ENCODE assay signal across 11 cellular contexts in genomic region chr17:77446959-77447634, GRCh38.
DNase-seq lines count a peak whose midpoint lies in the region; ATAC-seq and TF ChIP-seq lines count a peak whose summit lies in the region.
"Had no signal": no experiment of that assay in that cellular context is flagged by ENCODE, and none has a peak within 500 bp of the region (broad histone marks: within the 10 kb centered on the region; RNA-seq: fewer than 3 reads in every experiment).

No MANE protein-coding gene starts in this region.

- TF ChIP-seq POLR2A in suprapubic skin (IDR thresholded peaks at IDR 0.05) = no peak
- no peak for TF ChIP-seq POLR2A in testis (IDR thresholded peaks at IDR 0.05)

- no peak for TF ChIP-seq CTCF in activated CD8-positive, alpha-beta T cell treated with anti-CD3 and anti-CD28 coated beads for 36 hours (IDR thresholded peaks at IDR 0.05)
- TF ChIP-seq CTCF in suprapubic skin (IDR thresholded peaks at IDR 0.05) (no peak), testis (IDR thresholded peaks at IDR 0.05) (no peak), GM13977 (IDR thresholded peaks at IDR 0.05; ENCODE audit: extremely low read depth, insufficient read depth, missing control alignments) (no peak)

- H3K27me3 ChIP-seq in suprapubic skin = no peaks in the 10 kb centered on the region
- no peaks in the 10 kb centered on the region for H3K27me3 ChIP-seq in testis

- intact Hi-C loops in activated CD8-positive, alpha-beta T cell treated with anti-CD3 and anti-CD28 coated beads for 36 hours (cut with micrococcal nuclease) = no loop called here
- intact Hi-C loops in testis (cut with DNase I; ENCODE audit: low total_unique reads) = no loop called here

- H3K9me3 ChIP-seq in suprapubic skin (no peaks in the 10 kb centered on the region), testis (no peaks in the 10 kb centered on the region)

- H3K36me3 Mint-ChIP-seq in activated T-cell treated with anti-CD3 and anti-CD28 coated beads, Interleukin-2, amount 50 U/mL, for 24 hours (ENCODE audit: low read depth) = peaks cover 39% of the 10 kb centered on the region
- peaks cover 53% of the 10 kb centered on the region for H3K36me3 Mint-ChIP-seq in activated CD8-positive, alpha-beta T cell treated with anti-CD3 and anti-CD28 coated beads for 36 hours (ENCODE audit: low read depth)

- no peaks in the 10 kb centered on the region for H3K27me3 Mint-ChIP-seq in activated T-cell treated with anti-CD3 and anti-CD28 coated beads, Interleukin-2, amount 50 U/mL, for 24 hours
- H3K27me3 Mint-ChIP-seq in activated CD8-positive, alpha-beta T cell treated with anti-CD3 and anti-CD28 coated beads for 36 hours = no peaks in the 10 kb centered on the region

- DNase-seq in activated T-cell treated with anti-CD3 and anti-CD28 coated beads, Interleukin-2, amount 50 U/mL, for 24 hours = no peak
- no peak for DNase-seq in activated T-cell treated with anti-CD3 and anti-CD28 coated beads, Interleukin-2, amount 50 U/mL, for 1 hour
- no peak for DNase-seq in activated CD8-positive, alpha-beta T cell treated with anti-CD3 and anti-CD28 coated beads for 36 hours
- DNase-seq in iris pigment epithelial cell (ENCODE audit: low read depth) (peak; percentile 65), suprapubic skin (ENCODE audit: low spot score in 2 of 2) (no peak), testis (no peak), GM13977 (ENCODE audit: low spot score) (no peak), GOT3 (lab: John Stamatoyannopoulos, UW) (no peak)
- DNase-seq: ACHN, KG1 had no signal

- CTCF ChIA-PET in activated CD8-positive, alpha-beta T cell treated with anti-CD3 and anti-CD28 coated beads for 36 hours (lab: Charles Lee) = interaction anchor here (8.1 kb wide), 1 partner anchor 17 kb away, joined by 70 read pairs; no protein-coding TSS in a partner anchor

- H3K27ac ChIP-seq in suprapubic skin (peak overlapping the region; percentile 83), testis (peak overlapping the region in 1 of 2 donors; percentile 19)
- H3K27ac ChIP-seq: SK-N-MC had no signal

- H3K36me3 ChIP-seq in suprapubic skin (no peaks in the 10 kb centered on the region), testis (ENCODE audit: low read depth, missing control alignments) (no peaks in the 10 kb centered on the region)

- peaks cover 77% of the 10 kb centered on the region for H3K4me1 ChIP-seq in suprapubic skin
- peaks cover 50% of the 10 kb centered on the region for H3K4me1 ChIP-seq in testis

- POLR2A ChIA-PET in activated CD8-positive, alpha-beta T cell treated with anti-CD3 and anti-CD28 coated beads for 36 hours (lab: Charles Lee) = interaction anchor here (0.6 to 6.1 kb wide), 8 partner anchors 11 to 58 kb away, joined by 3 to 96 read pairs (median 3); no protein-coding TSS in a partner anchor

- no peak for TF ChIP-seq EP300 in suprapubic skin (IDR thresholded peaks at IDR 0.05)

- peak overlapping the region; percentile 99 for H3K27ac Mint-ChIP-seq in activated T-cell treated with anti-CD3 and anti-CD28 coated beads, Interleukin-2, amount 50 U/mL, for 24 hours
- H3K27ac Mint-ChIP-seq in activated CD8-positive, alpha-beta T cell treated with anti-CD3 and anti-CD28 coated beads for 36 hours = peak overlapping the region; percentile 96

- 76% methylated on average over 20 of the region's 20 CpGs for WGBS in suprapubic skin
- WGBS in testis, 2 donors = 75 to 82% methylated on average over 20 of the region's 20 CpGs

- in situ Hi-C loops in GM13977 (cut with MboI; ENCODE audit: low pct_unique_long_range_greater_than_20kb, low sequenced_read_pairs, unreplicated experiment) = no loop called here

- no peak for ATAC-seq in activated CD8-positive, alpha-beta T cell treated with anti-CD3 and anti-CD28 coated beads for 36 hours

- H3K9me3 Mint-ChIP-seq in activated T-cell treated with anti-CD3 and anti-CD28 coated beads, Interleukin-2, amount 50 U/mL, for 24 hours = no peaks in the 10 kb centered on the region
- H3K9me3 Mint-ChIP-seq in activated CD8-positive, alpha-beta T cell treated with anti-CD3 and anti-CD28 coated beads for 36 hours = no peaks in the 10 kb centered on the region

- H3K4me3 Mint-ChIP-seq in activated T-cell treated with anti-CD3 and anti-CD28 coated beads, Interleukin-2, amount 50 U/mL, for 24 hours = peak overlapping the region; percentile 71
- peak overlapping the region; percentile 77 for H3K4me3 Mint-ChIP-seq in activated CD8-positive, alpha-beta T cell treated with anti-CD3 and anti-CD28 coated beads for 36 hours

- peaks cover 80% of the 10 kb centered on the region for H3K4me1 Mint-ChIP-seq in activated T-cell treated with anti-CD3 and anti-CD28 coated beads, Interleukin-2, amount 50 U/mL, for 24 hours (ENCODE audit: low read depth)
- H3K4me1 Mint-ChIP-seq in activated CD8-positive, alpha-beta T cell treated with anti-CD3 and anti-CD28 coated beads for 36 hours (ENCODE audit: low read depth) = peaks cover 71% of the 10 kb centered on the region

- H3K4me3 ChIP-seq in suprapubic skin (no peak overlapping the region), testis (no peak overlapping the region)
- H3K4me3 ChIP-seq: SK-N-MC had no signal
